1 cellular context compared by ENCODE assay signal in genomic region chr20:23092861-23093543, GRCh38.
TF ChIP-seq lines count a peak whose summit lies in the region.

No MANE protein-coding gene starts in this region.

TF ChIP-seq in K562, 482 proteins besides CTCF, POLR2A, EP300 and RAD21:
- TF ChIP-seq ZNF121 (CRISPR knock-in tag; conservative IDR thresholded peaks at IDR 0.05) = no peak
- no peak for TF ChIP-seq BCLAF1 (IDR thresholded peaks at IDR 0.05; ENCODE audit: borderline replicate concordance in 1 of 2, control insufficient read depth in 1 of 2, low read depth in 2 of 2, low read length in 1 of 2)
- TF ChIP-seq RB1 (IDR thresholded peaks at IDR 0.05; ENCODE audit: low read depth) = no peak
- TF ChIP-seq POLR2AphosphoS2 (IDR thresholded peaks at IDR 0.05; ENCODE audit: low read length) = no peak
- TF ChIP-seq TRIM25 (IDR thresholded peaks at IDR 0.05; ENCODE audit: borderline replicate concordance) = no peak
- TF ChIP-seq ERF (CRISPR knock-in tag; IDR thresholded peaks at IDR 0.05) = no peak
- no peak for TF ChIP-seq ZNF764 (CRISPR knock-in tag; IDR thresholded peaks at IDR 0.05; ENCODE audit: low read depth)
- no peak for TF ChIP-seq SMAD4 (CRISPR knock-in tag; conservative IDR thresholded peaks at IDR 0.05)
- no peak for TF ChIP-seq POLR2AphosphoS5 (IDR thresholded peaks at IDR 0.05; ENCODE audit: control insufficient read depth, insufficient read depth, low read depth, low read length)
- no peak for TF ChIP-seq SMARCE1 (IDR thresholded peaks at IDR 0.05)
- TF ChIP-seq LCOR (CRISPR knock-in tag; IDR thresholded peaks at IDR 0.05) = no peak
- no peak for TF ChIP-seq PHTF2 (CRISPR knock-in tag; IDR thresholded peaks at IDR 0.05)
- no peak for TF ChIP-seq ZFPM2 (CRISPR knock-in tag; IDR thresholded peaks at IDR 0.05)
- TF ChIP-seq ZNF133 (CRISPR knock-in tag; IDR thresholded peaks at IDR 0.05) = no peak
TF ChIP-seq in K562: peak in this region for 0.
